8 cellular contexts compared by ENCODE assay signal in genomic region chr4:89316931-89317366, GRCh38. TPM values are rescaled to one million over a fixed set of nuclear protein-coding genes. Genes with fewer than 3 reads are reported as not detected.
A peak's percentile ranks its signal among the peaks of the same experiment; 100 is the strongest.
DNase-seq lines count a peak whose midpoint lies in the region; ATAC-seq, FAIRE-seq and TF ChIP-seq lines count a peak whose summit lies in the region.

No MANE protein-coding gene starts in this region.

- no peak for TF ChIP-seq CTCF in astrocyte of the spinal cord (IDR thresholded peaks at IDR 0.05; ENCODE audit: low read depth, low read length)

- no peaks in the 10 kb centered on the region for H3K27me3 Mint-ChIP-seq in activated CD4-positive, alpha-beta T cell treated with anti-CD3 and anti-CD28 coated beads for 36 hours

- no peaks in the 10 kb centered on the region for H3K36me3 Mint-ChIP-seq in activated CD4-positive, alpha-beta T cell treated with anti-CD3 and anti-CD28 coated beads for 36 hours (ENCODE audit: low read depth)

- CTCF ChIA-PET in activated CD4-positive, alpha-beta T cell treated with anti-CD3 and anti-CD28 coated beads for 36 hours (lab: Charles Lee): interaction anchor here (0.6 to 1.4 kb wide), 5 partner anchors 9 to 653 kb away, joined by 3 to 5 read pairs (median 3); partner anchors contain the start of gene GPRIN3

- H3K4me3 ChIP-seq in astrocyte of the spinal cord (ENCODE audit: low read depth, low read length): no peak overlapping the region
- no peak overlapping the region for H3K4me3 ChIP-seq in skeletal muscle cell (ENCODE audit: low read depth, low read length)

- peaks cover 42% of the 10 kb centered on the region for H3K4me1 Mint-ChIP-seq in activated CD4-positive, alpha-beta T cell treated with anti-CD3 and anti-CD28 coated beads for 36 hours

- FAIRE-seq in GM19239 (lab: Jason Lieb, UNC): no peak

- H3K4me3 Mint-ChIP-seq in activated CD4-positive, alpha-beta T cell treated with anti-CD3 and anti-CD28 coated beads for 36 hours: peak overlapping the region; percentile 37

- POLR2A ChIA-PET in activated CD4-positive, alpha-beta T cell treated with anti-CD3 and anti-CD28 coated beads for 36 hours (lab: Charles Lee): interaction anchor here (1.1 kb wide), 1 partner anchor 22 kb away, joined by 3 read pairs; no protein-coding TSS in a partner anchor

- no peak for DNase-seq in activated CD4-positive, alpha-beta T cell treated with anti-CD3 and anti-CD28 coated beads for 36 hours
- no peak for DNase-seq in activated CD4-positive, alpha-beta T cell treated with anti-CD3 and anti-CD28 coated beads for 1 hour
- DNase-seq in MV-4-11 (lab: John Stamatoyannopoulos, UW): peak; percentile 81
- DNase-seq in astrocyte of the spinal cord (ENCODE audit: low read depth, low spot score): peak; percentile 44
- peak; percentile 33 for DNase-seq in skeletal muscle cell (ENCODE audit: low read depth)
- DNase-seq in GM19239 (ENCODE audit: insufficient read length, low spot score): no peak

- peak overlapping the region; percentile 84 for H3K27ac Mint-ChIP-seq in activated CD4-positive, alpha-beta T cell treated with anti-CD3 and anti-CD28 coated beads for 36 hours

- intact Hi-C loops in activated CD4-positive, alpha-beta T cell treated with anti-CD3 and anti-CD28 coated beads for 36 hours (cut with DNase I, micrococcal nuclease): loop anchor here (1.0 kb wide), 3 partner anchors 9 to 22 kb away; partner anchors contain the start of gene GPRIN3 (in 1 of the 2)

- H3K9me3 Mint-ChIP-seq in activated CD4-positive, alpha-beta T cell treated with anti-CD3 and anti-CD28 coated beads for 36 hours (ENCODE audit: low read depth): no peaks in the 10 kb centered on the region

- peak; percentile 88 for ATAC-seq in activated CD4-positive, alpha-beta T cell treated with anti-CD3 and anti-CD28 coated beads for 36 hours
- ATAC-seq in HG03280 (IDR thresholded peaks at IDR 0.05; ENCODE audit: unreplicated experiment) (no peak), GM21529 (IDR thresholded peaks at IDR 0.05; ENCODE audit: unreplicated experiment) (no peak)

- in situ Hi-C loops in astrocyte of the spinal cord (cut with HindIII; ENCODE audit: low sequenced_read_pairs): no loop called here

RNA-seq across cellular contexts. Expression of gene GPRIN3, which starts 9.3 kb away (rescaled TPM):
- total RNA-seq in activated CD4-positive, alpha-beta T cell treated with anti-CD3 and anti-CD28 coated beads for 36 hours: 10 to 100 TPM; 10.5 to 12.2 TPM

Comparison
In these comparisons a context has a peak if more than half of its experiments do, and no peak if none do; other contexts are left out.
1. DNase-seq: peak in MV-4-11 (single experiment), astrocyte of the spinal cord (single experiment) and skeletal muscle cell (single experiment); none in activated CD4-positive, alpha-beta T cell treated with anti-CD3 and anti-CD28 coated beads for 36 hours (single experiment), activated CD4-positive, alpha-beta T cell treated with anti-CD3 and anti-CD28 coated beads for 1 hour (single experiment) and GM19239 (single experiment).